In genomic region chrX:154083134-154083517, GRCh38 we compare ENCODE assay signal across 12 cellular contexts. TPM values are rescaled to one million over a fixed set of nuclear protein-coding genes. Genes with fewer than 3 reads are reported as not detected.
DNase-seq lines count a peak whose midpoint lies in the region; ATAC-seq and TF ChIP-seq lines count a peak whose summit lies in the region.
"Had no signal": no experiment of that assay in that cellular context is flagged by ENCODE, and none has a peak within 500 bp of the region (broad histone marks: within the 10 kb centered on the region; RNA-seq: fewer than 3 reads in every experiment).

No MANE protein-coding gene starts in this region.

- peaks cover 34% of the 10 kb centered on the region for H3K4me1 Mint-ChIP-seq in CD4-positive, alpha-beta T cell (ENCODE audit: low read depth)

- no peak overlapping the region for H3K4me2 ChIP-seq in parathyroid adenoma (ENCODE audit: low read length)
- H3K4me2 ChIP-seq: PC-9 had no signal

- intact Hi-C loops in CD4-positive, alpha-beta T cell (cut with DNase I, micrococcal nuclease), result no loop called here
- intact Hi-C loops in esophagus muscularis mucosa (cut with DNase I), result no loop called here

- no peaks in the 10 kb centered on the region for H3K9me3 Mint-ChIP-seq in CD4-positive, alpha-beta T cell

- CTCF ChIA-PET in CD4-positive, alpha-beta T cell (lab: Charles Lee), result no interaction called here
- CTCF ChIA-PET in RWPE1 (lab: Yijun Ruan, JAX), result no interaction called here

- no peak overlapping the region for H3K27ac ChIP-seq in CD4-positive, alpha-beta T cell (ENCODE audit: low read depth, low read length)
- H3K27ac ChIP-seq in RWPE1, result peak overlapping the region; percentile 72
- peak overlapping the region; percentile 26 to 75 (median 58) for H3K27ac ChIP-seq in esophagus muscularis mucosa (replicated peaks in 1 of 4)
- H3K27ac ChIP-seq in parathyroid adenoma, result peak overlapping the region; percentile 19
- H3K27ac ChIP-seq: body of pancreas, PC-9 had no signal

- H3K36me3 ChIP-seq in esophagus muscularis mucosa, result no peaks in the 10 kb centered on the region
- no peaks in the 10 kb centered on the region for H3K36me3 ChIP-seq in parathyroid adenoma (ENCODE audit: control insufficient read depth, insufficient read depth, low read length)

- DNase-seq in CD4-positive, alpha-beta T cell, result no peak
- DNase-seq in RWPE1 (ENCODE audit: low spot score), result no peak
- DNase-seq in esophagus muscularis mucosa (ENCODE audit: extremely low spot score), result no peak
- no peak for DNase-seq in SW480 (ENCODE audit: low spot score)
- DNase-seq: activated CD4-positive, alpha-beta T cell treated with anti-CD3 and anti-CD28 coated beads for 1 hour; body of pancreas; DMS79 had no signal

- H2AFZ ChIP-seq in parathyroid adenoma, result no peak overlapping the region
- H2AFZ ChIP-seq: PC-9 had no signal

- H3K27me3 Mint-ChIP-seq in CD4-positive, alpha-beta T cell, result no peaks in the 10 kb centered on the region

- H3K4me1 ChIP-seq in esophagus muscularis mucosa, result peaks cover 24 to 61% (median 34%) of the 10 kb centered on the region in 4 donors
- peaks cover 2% of the 10 kb centered on the region for H3K4me1 ChIP-seq in parathyroid adenoma
- H3K4me1 ChIP-seq: body of pancreas had no signal

- WGBS in esophagus muscularis mucosa, result 56% methylated on average over 5 of the region's 5 CpGs

- no peak overlapping the region for H3K9ac ChIP-seq in parathyroid adenoma

- H3K4me3 Mint-ChIP-seq in CD4-positive, alpha-beta T cell, result peak overlapping the region; percentile 13

- no peak for TF ChIP-seq POLR2A in esophagus muscularis mucosa (IDR thresholded peaks at IDR 0.05; ENCODE audit: low read depth)

- no peak for TF ChIP-seq CTCF in CD4-positive, alpha-beta T cell (IDR thresholded peaks at IDR 0.05)
- TF ChIP-seq CTCF in RWPE1 (conservative IDR thresholded peaks at IDR 0.05; ENCODE audit: low read depth) (no peak), esophagus muscularis mucosa (IDR thresholded peaks at IDR 0.05) (no peak), parathyroid adenoma (IDR thresholded peaks at IDR 0.05) (no peak)

- H3K79me2 ChIP-seq in parathyroid adenoma, result peaks cover 13% of the 10 kb centered on the region

- peak; percentile 44 for ATAC-seq in CD4-positive, alpha-beta T cell (ENCODE audit: poor library complexity)
- no peak for ATAC-seq in HG03457 (IDR thresholded peaks at IDR 0.05; ENCODE audit: unreplicated experiment)
- no peak for ATAC-seq in HG03196 (IDR thresholded peaks at IDR 0.05; ENCODE audit: unreplicated experiment)
- ATAC-seq: body of pancreas had no signal

- H3K27ac Mint-ChIP-seq in CD4-positive, alpha-beta T cell, result peak overlapping the region; percentile 78

- POLR2A ChIA-PET in CD4-positive, alpha-beta T cell (lab: Charles Lee), result interaction anchor here (0.9 kb wide), 1 partner anchor 10 kb away, joined by 3 read pairs; no protein-coding TSS in a partner anchor
- POLR2A ChIA-PET in RWPE1 (lab: Yijun Ruan, JAX; ENCODE audit: low non-redundant PET), result no interaction called here

- no peak overlapping the region for H3K4me3 ChIP-seq in esophagus muscularis mucosa
- H3K4me3 ChIP-seq in parathyroid adenoma (ENCODE audit: low read depth, low read length), result no peak overlapping the region
- H3K4me3 ChIP-seq: body of pancreas, lung, PC-9 had no signal

- no peaks in the 10 kb centered on the region for H3K9me3 ChIP-seq in CD4-positive, alpha-beta T cell (ENCODE audit: control insufficient read depth, low read length)
- H3K9me3 ChIP-seq in esophagus muscularis mucosa (no peaks in the 10 kb centered on the region), parathyroid adenoma (ENCODE audit: control insufficient read depth, low read length) (no peaks in the 10 kb centered on the region)
- H3K9me3 ChIP-seq: body of pancreas had no signal

- H3K27me3 ChIP-seq in CD4-positive, alpha-beta T cell (ENCODE audit: control insufficient read depth, insufficient read depth, low read length), result no peaks in the 10 kb centered on the region
- no peaks in the 10 kb centered on the region for H3K27me3 ChIP-seq in esophagus muscularis mucosa
- H3K27me3 ChIP-seq in parathyroid adenoma (ENCODE audit: control insufficient read depth, insufficient read depth, low read length), result no peaks in the 10 kb centered on the region
- H3K27me3 ChIP-seq: body of pancreas had no signal

- H3K36me3 Mint-ChIP-seq in CD4-positive, alpha-beta T cell (ENCODE audit: low read depth), result peaks cover 51% of the 10 kb centered on the region

- TF ChIP-seq EP300 in esophagus muscularis mucosa (IDR thresholded peaks at IDR 0.05), result no peak

RNA-seq across cellular contexts. Expression of gene MECP2, which starts 14.4 kb away (rescaled TPM):
- 100 to 1,000 TPM; 120 to 133 TPM for total RNA-seq in CD4-positive, alpha-beta T cell
- 10 to 100 TPM; 57.7 to 79.4 (median 64.8) TPM for total RNA-seq in esophagus muscularis mucosa
